17 cellular contexts compared by ENCODE assay signal in the genomic region with DNA sequence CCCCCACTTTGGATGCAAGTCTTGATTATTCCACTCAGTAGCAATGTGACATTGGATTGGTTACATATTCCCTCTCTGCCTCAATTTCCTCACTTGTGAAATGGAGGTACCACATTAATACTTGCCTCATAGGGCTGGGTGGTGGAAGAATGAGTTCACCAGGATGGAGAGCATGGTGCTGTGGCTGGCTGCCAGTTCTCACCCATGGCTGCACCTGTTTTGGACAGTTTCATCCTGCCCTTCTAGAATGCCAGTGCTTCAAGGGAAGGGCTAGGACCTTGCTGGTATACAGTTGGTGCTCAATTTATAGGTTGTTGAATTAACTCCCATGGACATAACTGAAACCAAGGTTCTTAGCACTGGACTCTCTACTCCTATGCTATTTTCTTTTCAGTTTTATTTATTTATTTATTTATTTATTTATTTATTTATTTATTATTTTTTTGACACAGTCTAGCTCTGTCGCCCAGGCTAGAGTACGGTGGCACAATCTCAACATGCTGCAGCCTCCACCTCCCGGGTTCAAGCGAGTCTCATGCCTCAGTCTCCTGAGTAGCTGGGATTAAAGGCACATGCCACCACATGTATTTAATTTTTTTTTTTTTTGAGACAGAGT. TPM values are rescaled to one million over a fixed set of nuclear protein-coding genes. Genes with fewer than 3 reads are reported as not detected.
DNase-seq lines count a peak whose midpoint lies in the region; ATAC-seq and TF ChIP-seq lines count a peak whose summit lies in the region.
"Had no signal": no experiment of that assay in that cellular context is flagged by ENCODE, and none has a peak within 500 bp of the region (broad histone marks: within the 10 kb centered on the region; RNA-seq: fewer than 3 reads in every experiment).

No MANE protein-coding gene starts in this region.

- no peaks in the 10 kb centered on the region for H3K9me3 ChIP-seq in right atrium auricular region
- H3K9me3 ChIP-seq in right cardiac atrium (ENCODE audit: control insufficient read depth, low read length), result no peaks in the 10 kb centered on the region
- no peaks in the 10 kb centered on the region for H3K9me3 ChIP-seq in neural progenitor cell (ENCODE audit: low read depth)

- H3K79me2 ChIP-seq in neural progenitor cell (ENCODE audit: low read depth), result no peaks in the 10 kb centered on the region

- H2AFZ ChIP-seq in neural progenitor cell (replicated peaks), result no peak overlapping the region
- H2AFZ ChIP-seq: GM23338 had no signal

- H3K36me3 ChIP-seq in right atrium auricular region, result no peaks in the 10 kb centered on the region
- H3K36me3 ChIP-seq in neural progenitor cell, result no peaks in the 10 kb centered on the region

- H3K9me3 Mint-ChIP-seq in neural progenitor cell, result no peaks in the 10 kb centered on the region
- H3K9me3 Mint-ChIP-seq: CD4-positive, alpha-beta T cell; IgD-negative memory B cell had no signal

- peaks cover 27% of the 10 kb centered on the region for H3K4me1 Mint-ChIP-seq in neural progenitor cell

- H3K27ac Mint-ChIP-seq in neural progenitor cell, result no peak overlapping the region
- H3K27ac Mint-ChIP-seq: CD4-positive, alpha-beta T cell; GM23338 had no signal

- TF ChIP-seq CTCF in right atrium auricular region (IDR thresholded peaks at IDR 0.05), result no peak
- TF ChIP-seq CTCF in neural progenitor cell (IDR thresholded peaks at IDR 0.05), result no peak

- no peaks in the 10 kb centered on the region for H3F3A ChIP-seq in neural progenitor cell (ENCODE audit: low read depth)

- H3K27ac ChIP-seq in right atrium auricular region (no peak overlapping the region), right cardiac atrium (ENCODE audit: low read length) (no peak overlapping the region), neural progenitor cell (no peak overlapping the region)
- H3K27ac ChIP-seq: 22Rv1 had no signal

- DNase-seq in DMS53 (lab: John Stamatoyannopoulos, UW) (peak; percentile 40), DMS53 treated with DMSO at 0.1 percent for 48 hours (lab: John Stamatoyannopoulos, UW; ENCODE audit: unreplicated experiment) (no peak), right atrium auricular region (ENCODE audit: low spot score) (peak; percentile 43), right cardiac atrium (no peak), posterior vena cava (ENCODE audit: low spot score) (peak; percentile 72), neural progenitor cell (ENCODE audit: low spot score) (no peak), foreskin melanocyte (no peak)
- DNase-seq: AML-193; C1 segment of cervical spinal cord; Calu3; CD4-positive, alpha-beta T cell; DMS 273 treated with DMSO at 0.1 percent for 48 hours; DND-41; GDM1 had no signal

- no peak overlapping the region for H3K4me3 Mint-ChIP-seq in neural progenitor cell
- H3K4me3 Mint-ChIP-seq: CD4-positive, alpha-beta T cell; GM23338; IgD-negative memory B cell had no signal

- H3K9ac ChIP-seq in neural progenitor cell, result no peak overlapping the region

- no peak overlapping the region for H3K4me2 ChIP-seq in neural progenitor cell
- H3K4me2 ChIP-seq: GM23338 had no signal

- ATAC-seq in right cardiac atrium, result no peak
- ATAC-seq: GM23338 had no signal

- intact Hi-C loops in right cardiac atrium (cut with DNase I) (no loop called here), posterior vena cava (cut with DNase I) (loop anchor here in 1 of 2 donors (5.0 to 10.0 kb wide), 2 partner anchors 319 to 601 kb away; no protein-coding TSS in a partner anchor)

- 93% methylated on average over 4 of the region's 4 CpGs for WGBS in right cardiac atrium

- no peaks in the 10 kb centered on the region for H3K27me3 ChIP-seq in right atrium auricular region
- H3K27me3 ChIP-seq in right cardiac atrium (ENCODE audit: control insufficient read depth, insufficient read depth), result no peaks in the 10 kb centered on the region
- H3K27me3 ChIP-seq in neural progenitor cell, result peaks cover 30% of the 10 kb centered on the region

- no peak overlapping the region for H3K4me3 ChIP-seq in right atrium auricular region
- H3K4me3 ChIP-seq in right cardiac atrium (ENCODE audit: low read length), result no peak overlapping the region
- H3K4me3 ChIP-seq in neural progenitor cell, result no peak overlapping the region
- H3K4me3 ChIP-seq: GM23338 had no signal

- peaks cover 2% of the 10 kb centered on the region for H3K36me3 Mint-ChIP-seq in neural progenitor cell
- H3K36me3 Mint-ChIP-seq: IgD-negative memory B cell had no signal

- H3K4me1 ChIP-seq in right atrium auricular region (peaks cover 0 to 6% of the 10 kb centered on the region in 2 donors), right cardiac atrium (ENCODE audit: control insufficient read depth, insufficient read depth, low read length) (no peaks in the 10 kb centered on the region), neural progenitor cell (no peaks in the 10 kb centered on the region)

- peaks cover 15% of the 10 kb centered on the region for H3K27me3 Mint-ChIP-seq in neural progenitor cell (ENCODE audit: insufficient read depth, low read depth)
- H3K27me3 Mint-ChIP-seq: CD4-positive, alpha-beta T cell had no signal

- H4K20me1 ChIP-seq in neural progenitor cell (ENCODE audit: low read depth), result no peaks in the 10 kb centered on the region

RNA-seq across cellular contexts. Expression of gene SH3RF3, which starts 5.3 kb away (rescaled TPM):
- total RNA-seq in right atrium auricular region (1 to 10 TPM; 8.0 to 8.8 TPM), right cardiac atrium (1 to 10 TPM; 7.2 to 8.8 (median 8.1) TPM), posterior vena cava (10 to 100 TPM; 10.1 to 14.1 TPM), neural progenitor cell (ENCODE audit: low replicate concordance) (0.28 TPM in 2 replicates)
- polyA plus RNA-seq in right cardiac atrium, result 5.7 TPM
- polyA plus RNA-seq: IgD-negative memory B cell had no signal

Comparison
In these comparisons a context has a peak if more than half of its experiments do, and no peak if none do; other contexts are left out.
1. DNase-seq: peak in DMS53 (single experiment), right atrium auricular region (single experiment) and posterior vena cava (single experiment); none in DMS53 treated with DMSO at 0.1 percent for 48 hours (single experiment), right cardiac atrium (0 of 3), neural progenitor cell (single experiment) and foreskin melanocyte (single experiment).